ENCODE assay signal across 8 cellular contexts in the genomic region with DNA sequence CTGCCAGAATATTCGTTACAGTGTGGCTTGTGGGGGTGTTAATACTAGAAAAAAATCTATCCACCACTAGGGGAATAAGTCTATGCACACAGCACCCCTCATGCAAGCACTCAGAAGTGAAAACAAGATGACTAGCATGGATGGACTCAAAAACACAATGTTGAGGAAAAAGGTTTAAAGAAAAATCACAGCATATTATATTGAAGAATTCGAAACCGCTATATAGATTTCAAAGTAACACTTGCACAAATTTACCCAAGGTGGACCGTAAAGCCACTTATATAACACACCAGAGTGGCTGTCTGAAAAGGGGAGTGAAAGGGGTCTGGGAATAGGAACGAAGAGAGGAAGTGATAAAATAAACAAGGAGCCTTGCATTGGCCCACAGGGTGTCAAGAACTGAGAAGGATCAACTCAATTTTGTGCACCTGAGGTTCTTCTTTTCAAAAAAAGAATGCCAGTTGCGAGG. TPM values are rescaled to one million over a fixed set of nuclear protein-coding genes. Genes with fewer than 3 reads are reported as not detected.
DNase-seq lines count a peak whose midpoint lies in the region; ATAC-seq and TF ChIP-seq lines count a peak whose summit lies in the region.

No MANE protein-coding gene starts in this region.

- no peaks in the 10 kb centered on the region for H3K9me3 Mint-ChIP-seq in CD4-positive, alpha-beta T cell

- intact Hi-C loops in CD4-positive, alpha-beta T cell (cut with DNase I, micrococcal nuclease) = loop anchor here in 1 of 2 experiments (2.0 to 5.0 kb wide), 3 partner anchors 190 to 460 kb away; partner anchors contain the start of genes AREL1, FCF1, ISCA2 and NPC2
- intact Hi-C loops in left colon (cut with DNase I, micrococcal nuclease) = no loop called here

- peaks cover 33% of the 10 kb centered on the region for H3K36me3 Mint-ChIP-seq in CD4-positive, alpha-beta T cell (ENCODE audit: low read depth)

- H3K4me3 Mint-ChIP-seq in CD4-positive, alpha-beta T cell = peak overlapping the region; percentile 97

- peak; percentile 89 for ATAC-seq in CD4-positive, alpha-beta T cell (ENCODE audit: poor library complexity)
- ATAC-seq in GM18907 (IDR thresholded peaks at IDR 0.05; ENCODE audit: unreplicated experiment) = peak; percentile 43
- ATAC-seq in left colon = peak; percentile 69

- peaks cover 32% of the 10 kb centered on the region for H3K4me1 Mint-ChIP-seq in CD4-positive, alpha-beta T cell (ENCODE audit: low read depth)

- no peaks in the 10 kb centered on the region for H3K27me3 Mint-ChIP-seq in CD4-positive, alpha-beta T cell

- DNase-seq in CD4-positive, alpha-beta T cell = peak in 3 of 10 experiments; percentile 8 to 12 (median 9)
- DNase-seq in HPDE6-E6E7 (ENCODE audit: extremely low spot score) = peak; percentile 50
- DNase-seq in RPMI8226 = peak; percentile 47
- peak; percentile 58 for DNase-seq in cerebellum (ENCODE audit: low spot score)
- DNase-seq in left colon = no peak
- peak; percentile 31 for DNase-seq in stromal cell of bone marrow (ENCODE audit: low read depth)
- DNase-seq in mesenteric fat pad (ENCODE audit: low spot score) = no peak

- peak; percentile 62 for TF ChIP-seq CTCF in CD4-positive, alpha-beta T cell (IDR thresholded peaks at IDR 0.05)

- H3K9me3 ChIP-seq in CD4-positive, alpha-beta T cell (ENCODE audit: control insufficient read depth, low read length) = no peaks in the 10 kb centered on the region

- H3K27me3 ChIP-seq in CD4-positive, alpha-beta T cell (ENCODE audit: control insufficient read depth, insufficient read depth, low read length) = no peaks in the 10 kb centered on the region

- POLR2A ChIA-PET in CD4-positive, alpha-beta T cell (lab: Charles Lee) = interaction anchor here (0.5 to 1.0 kb wide), 2 partner anchors 191 to 1717 kb away, joined by 3 to 4 read pairs; partner anchors contain the start of genes ISCA2 and NPC2

- CTCF ChIA-PET in CD4-positive, alpha-beta T cell (lab: Charles Lee) = interaction anchor here (0.6 kb wide), 2 partner anchors 11 to 521 kb away, joined by 3 read pairs; no protein-coding TSS in a partner anchor

- peak overlapping the region; percentile 87 for H3K27ac Mint-ChIP-seq in CD4-positive, alpha-beta T cell

- peak overlapping the region; percentile 75 for H3K27ac ChIP-seq in CD4-positive, alpha-beta T cell (ENCODE audit: low read depth, low read length)

RNA-seq across cellular contexts. Expression of gene ABCD4, which starts 0.5 kb away (rescaled TPM):
- total RNA-seq in CD4-positive, alpha-beta T cell = 10 to 100 TPM; 59.6 to 63.0 TPM
- total RNA-seq in cerebellum (42.6 TPM), left colon (10 to 100 TPM; 52.6 to 54.0 TPM), mesenteric fat pad (41.5 TPM)

RNA-seq across cellular contexts. Expression of gene VRTN, which starts 46.1 kb away (rescaled TPM):
- total RNA-seq in CD4-positive, alpha-beta T cell = not detected
- total RNA-seq in cerebellum (not detected), left colon (not detected), mesenteric fat pad (not detected)

Comparison
In these comparisons a context has a peak if more than half of its experiments do, and no peak if none do; other contexts are left out.
1. DNase-seq: peak in HPDE6-E6E7 (single experiment), RPMI8226 (single experiment), cerebellum (single experiment) and stromal cell of bone marrow (single experiment); none in left colon (0 of 2) and mesenteric fat pad (single experiment).
2. Peak in every context shown above with its lines, with median percentiles within 50 percentile points of each other: ATAC-seq.